Comparison of ENCODE assay signal across 20 cellular contexts in the genomic region with DNA sequence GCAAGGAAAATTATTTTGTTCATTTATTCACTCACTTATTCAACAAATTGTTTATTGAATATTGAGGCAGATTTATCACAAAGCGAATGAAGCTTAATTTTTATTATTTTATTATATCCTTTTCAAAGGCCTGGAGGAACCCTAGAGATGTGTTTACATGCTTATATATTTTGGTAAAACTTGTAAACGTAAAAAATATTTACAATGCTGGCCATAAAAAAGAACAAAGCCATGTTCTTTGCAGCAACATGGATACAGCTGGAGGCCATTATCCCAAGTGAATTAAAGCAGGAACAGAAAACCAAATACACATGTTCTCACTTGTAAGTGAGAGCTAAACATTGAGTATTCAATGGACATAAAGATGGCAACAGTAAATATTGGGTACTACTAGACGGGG.
"Had no signal": no experiment of that assay in that cellular context is flagged by ENCODE, and none has a peak within 500 bp of the region (broad histone marks: within the 10 kb centered on the region; RNA-seq: fewer than 3 reads in every experiment).

No MANE protein-coding gene starts in this region.

- DNase-seq: stimulated activated CD4-positive, alpha-beta T cell treated with anti-CD3 and anti-CD28 coated beads, Interleukin-2, amount 100 ng/mL, for 48 hours; stimulated activated CD4-positive, alpha-beta T cell treated with anti-CD3 and anti-CD28 coated beads, Interleukin-4, amount 100 ng/mL, for 1 hour; stimulated activated CD4-positive, alpha-beta T cell treated with anti-CD3 and anti-CD28 coated beads, Interleukin-4, amount 100 ng/mL, for 24 hours; stimulated activated CD4-positive, alpha-beta T cell treated with anti-CD3 and anti-CD28 coated beads, Interleukin-4, amount 100 ng/mL, for 4 hours; stimulated activated CD8-positive, alpha-beta memory T cell treated with anti-CD3 and anti-CD28 coated beads, Interleukin-4, amount 100 ng/mL, for 48 hours; stimulated activated naive B cell treated with anti-CD40 and anti-IgM and Interleukin-4, amounts not matched to agents 10 μg/mL and 1 μg/mL and 100 μg/mL, for 72 hours; stimulated activated naive CD4-positive, alpha-beta T cell; stimulated activated naive CD4-positive, alpha-beta T cell treated with Interleukin-2 at 50 U/mL for 16 hours; stimulated activated naive CD8-positive, alpha-beta T cell treated with anti-CD3 and anti-CD28 coated beads, Interleukin-15, amount 100 ng/mL, for 72 hours; stimulated activated naive CD8-positive, alpha-beta T cell treated with anti-CD3 and anti-CD28 coated beads, Interleukin-15, Interleukin-2, amounts not matched to agents 100 U/mL and 50 U/mL, for 24 hours; stomach; substantia nigra; testis; thyroid gland; tibial artery; transverse colon; trophoblast cell; upper lobe of left lung; upper lobe of right lung; uterus had no signal
